8 cellular contexts compared by ENCODE assay signal in genomic region chr17:47810200-47810821, GRCh38. TPM values are rescaled to one million over a fixed set of nuclear protein-coding genes. Genes with fewer than 3 reads are reported as not detected.
DNase-seq lines count a peak whose midpoint lies in the region; ATAC-seq, FAIRE-seq and TF ChIP-seq lines count a peak whose summit lies in the region.

No MANE protein-coding gene starts in this region.

- intact Hi-C loops in body of pancreas (cut with DNase I) = no loop called here
- intact Hi-C loops in mucosa of descending colon (cut with DNase I, micrococcal nuclease) = no loop called here

- TF ChIP-seq POLR2A in body of pancreas (IDR thresholded peaks at IDR 0.05) = no peak

- DNase-seq in D721Med (ENCODE audit: insufficient read length, low spot score) (peak; percentile 48), HTR-8/SVneo (ENCODE audit: insufficient read length, low spot score) (peak; percentile 82), body of pancreas (peak; percentile 88 to 94 (median 90)), mucosa of descending colon (peak; percentile 87 to 90 (median 88)), NCI-H2171 treated with DMSO at 0.1 percent for 48 hours (lab: John Stamatoyannopoulos, UW) (no peak), coronary artery (ENCODE audit: low spot score) (no peak)

- H3K27ac ChIP-seq in body of pancreas = peak overlapping the region; percentile 77 to 87 (median 82)
- H3K27ac ChIP-seq in coronary artery = no peak overlapping the region

- no peaks in the 10 kb centered on the region for H3K27me3 ChIP-seq in body of pancreas

- H3K36me3 ChIP-seq in body of pancreas (replicated peaks in 1 of 2; ENCODE audit: insufficient read depth in 1 of 2, low read depth in 2 of 2) (peaks cover 0 to 20% of the 10 kb centered on the region in 2 donors), mucosa of descending colon (ENCODE audit: low read depth) (peaks cover 7% of the 10 kb centered on the region)

- FAIRE-seq in D721Med (lab: Jason Lieb, UNC) = no peak
- peak; percentile 95 for FAIRE-seq in HTR-8/SVneo (lab: Jason Lieb, UNC)

- no peak for TF ChIP-seq CTCF in D721Med (IDR thresholded peaks at IDR 0.05; ENCODE audit: insufficient read depth, missing control alignments)
- TF ChIP-seq CTCF in body of pancreas (IDR thresholded peaks at IDR 0.05) = no peak
- TF ChIP-seq CTCF in mucosa of descending colon (IDR thresholded peaks at IDR 0.05) = no peak
- no peak for TF ChIP-seq CTCF in coronary artery (IDR thresholded peaks at IDR 0.05)

- H3K4me1 ChIP-seq in body of pancreas (peaks cover 52% of the 10 kb centered on the region), mucosa of descending colon (ENCODE audit: low read depth) (peaks cover 27% of the 10 kb centered on the region)

- H3K4me3 ChIP-seq in body of pancreas (no peak overlapping the region), mucosa of descending colon (no peak overlapping the region), coronary artery (no peak overlapping the region)

- H3K9me3 ChIP-seq in body of pancreas (no peaks in the 10 kb centered on the region), mucosa of descending colon (no peaks in the 10 kb centered on the region)

- peak; percentile 94 for ATAC-seq in body of pancreas
- ATAC-seq in mucosa of descending colon = peak; percentile 88
- ATAC-seq in GM18858 (IDR thresholded peaks at IDR 0.05; ENCODE audit: unreplicated experiment) = no peak
- ATAC-seq in GM19324 (IDR thresholded peaks at IDR 0.05; ENCODE audit: low FRiP score, unreplicated experiment) = no peak

- WGBS in body of pancreas, 2 donors = 13 to 15% methylated on average over 10 of the region's 10 CpGs

RNA-seq across cellular contexts. Expression of gene OSBPL7, which starts 11.3 kb away (rescaled TPM):
- total RNA-seq in body of pancreas (10 to 100 TPM; 18.2 to 42.2 TPM), mucosa of descending colon (10 to 100 TPM; 38.2 to 85.5 (median 71.1) TPM)

RNA-seq across cellular contexts. Expression of gene MRPL10, which starts 21.0 kb away (rescaled TPM):
- total RNA-seq in body of pancreas (10 to 100 TPM in 1 of 2 donors, 1 to 10 TPM in 1; 4.3 to 29.8 TPM), mucosa of descending colon (10 to 100 TPM; 36.2 to 46.0 (median 41.8) TPM)

RNA-seq across cellular contexts. Expression of gene LRRC46, which starts 21.2 kb away (rescaled TPM):
- total RNA-seq in body of pancreas (not detected), mucosa of descending colon (under 1 TPM in 2 of 3 donors, not detected in 1; 0.14 to 0.36 TPM)

RNA-seq across cellular contexts. Expression of gene SCRN2, which starts 30.8 kb away (rescaled TPM):
- 10 to 100 TPM; 37.2 to 45.7 TPM for total RNA-seq in body of pancreas
- 10 to 100 TPM; 38.4 to 45.1 (median 38.5) TPM for total RNA-seq in mucosa of descending colon

RNA-seq across cellular contexts. Expression of gene SP6, which starts 40.7 kb away (rescaled TPM):
- total RNA-seq in body of pancreas (under 1 TPM; 0.26 to 0.99 TPM), mucosa of descending colon (10 to 100 TPM in 1 of 3 donors, 1 to 10 TPM in 2; 2.0 to 11.6 (median 4.7) TPM)

Comparison
In these comparisons a context has a peak if more than half of its experiments do, and no peak if none do; other contexts are left out.
1. DNase-seq: peak in D721Med (single experiment), HTR-8/SVneo (single experiment), body of pancreas (4 of 4) and mucosa of descending colon (3 of 3); none in NCI-H2171 treated with DMSO at 0.1 percent for 48 hours (single experiment) and coronary artery (single experiment).
2. ATAC-seq: peak in body of pancreas (single experiment) and mucosa of descending colon (single experiment); none in GM18858 (single experiment) and GM19324 (single experiment).
3. H3K27ac ChIP-seq: peak in body of pancreas (4 of 4); none in coronary artery (0 of 2).